In the genomic region with DNA sequence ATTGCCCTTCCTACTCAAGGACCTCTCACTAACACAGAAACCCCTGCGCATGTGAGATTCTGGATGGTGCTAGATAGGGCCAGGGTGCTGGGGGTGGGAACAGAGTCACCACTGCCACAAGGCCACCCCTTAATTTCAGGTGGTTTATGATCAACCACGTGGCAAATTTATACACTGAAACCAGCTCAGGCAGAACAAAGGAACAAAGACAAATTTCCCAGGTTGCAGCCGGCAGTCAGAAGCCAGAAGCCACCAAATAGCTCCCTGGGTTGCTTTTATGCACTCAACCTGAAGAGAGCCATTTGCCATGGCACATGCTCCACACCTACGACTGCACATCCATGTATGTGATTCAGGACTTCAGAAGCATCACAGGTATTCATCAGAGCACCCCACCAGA, we compare ENCODE assay signal across 8 cellular contexts. TPM values are rescaled to one million over a fixed set of nuclear protein-coding genes. Genes with fewer than 3 reads are reported as not detected.
A peak's percentile ranks its signal among the peaks of the same experiment; 100 is the strongest.
DNase-seq lines count a peak whose midpoint lies in the region; ATAC-seq and TF ChIP-seq lines count a peak whose summit lies in the region.

No MANE protein-coding gene starts in this region.

- no peak overlapping the region for H3K23ac ChIP-seq in neuronal stem cell (ENCODE audit: low read depth, low read length, poor library complexity)

- H3K4me1 ChIP-seq in RWPE2 (ENCODE audit: insufficient read depth, poor library complexity, severe bottlenecking): peaks cover 43% of the 10 kb centered on the region
- H3K4me1 ChIP-seq in neuronal stem cell (ENCODE audit: control insufficient read depth in 2 of 2, insufficient read depth in 1 of 2, low read depth in 1 of 2, low read length in 2 of 2): peaks cover 10 to 25% of the 10 kb centered on the region in 2 donors

- H2BK5ac ChIP-seq in neuronal stem cell (ENCODE audit: low read length): no peak overlapping the region

- no peaks in the 10 kb centered on the region for H3K79me1 ChIP-seq in neuronal stem cell (ENCODE audit: low read depth, low read length)

- peaks cover 0 to 4% (median 0%) of the 10 kb centered on the region in 3 donors for H3K36me3 Mint-ChIP-seq in immature natural killer cell

- intact Hi-C loops in Right ventricle myocardium inferior (cut with DNase I): loop anchor here (5.0 kb wide), 1 partner anchor 52 kb away; no protein-coding TSS in a partner anchor

- no peak overlapping the region for H3K4me2 ChIP-seq in neuronal stem cell (ENCODE audit: insufficient read depth, low read length, poor library complexity, severe bottlenecking)

- H3K9ac ChIP-seq in neuronal stem cell (ENCODE audit: low read depth, low read length, poor library complexity): no peak overlapping the region

- no peak overlapping the region for H2AK5ac ChIP-seq in neuronal stem cell (ENCODE audit: low read depth, low read length)

- DNase-seq in RWPE2 (ENCODE audit: low spot score) (no peak), immature natural killer cell (peak; percentile 78 to 81 (median 78)), Right ventricle myocardium inferior (ENCODE audit: missing footprints) (no peak), amygdala (lab: John Stamatoyannopoulos, UW) (no peak), foreskin melanocyte (no peak), neuronal stem cell (ENCODE audit: low spot score) (no peak)

- H3K4me3 ChIP-seq in RWPE2 (ENCODE audit: severe bottlenecking) (no peak overlapping the region), neuronal stem cell (ENCODE audit: low read length in 2 of 2) (no peak overlapping the region)

- H2BK15ac ChIP-seq in neuronal stem cell (ENCODE audit: low read length): no peak overlapping the region

- no peak overlapping the region for H4K8ac ChIP-seq in neuronal stem cell (ENCODE audit: low read depth, low read length)

- H3K9me3 ChIP-seq in RWPE2 (ENCODE audit: severe bottlenecking) (no peaks in the 10 kb centered on the region), neuronal stem cell (replicated peaks in 1 of 2; ENCODE audit: control insufficient read depth in 2 of 2, insufficient read depth in 1 of 2, low read depth in 1 of 2, low read length in 2 of 2) (peaks cover 0 to 4% of the 10 kb centered on the region in 2 donors)

- H4K91ac ChIP-seq in neuronal stem cell (ENCODE audit: low read depth, low read length, poor library complexity): no peak overlapping the region

- peak overlapping the region; percentile 88 to 100 (median 97) for H3K4me3 Mint-ChIP-seq in immature natural killer cell

- peak; percentile 33 for ATAC-seq in GM18867 (IDR thresholded peaks at IDR 0.05; ENCODE audit: unreplicated experiment)
- peak; percentile 21 for ATAC-seq in HG02642 (IDR thresholded peaks at IDR 0.05; ENCODE audit: poor library complexity, unreplicated experiment)
- no peak for ATAC-seq in RWPE2 (ENCODE audit: low read depth)
- no peak for ATAC-seq in Right ventricle myocardium inferior

- H3K36me3 ChIP-seq in RWPE2 (ENCODE audit: low read depth) (no peaks in the 10 kb centered on the region), neuronal stem cell (replicated peaks in 1 of 2; ENCODE audit: control insufficient read depth in 2 of 2, insufficient read depth in 2 of 2, low read length in 2 of 2) (peaks cover 0 to 10% of the 10 kb centered on the region in 2 donors)

- no peak overlapping the region for H2BK120ac ChIP-seq in neuronal stem cell (ENCODE audit: low read depth, low read length)

- H3K27ac Mint-ChIP-seq in immature natural killer cell: peak overlapping the region; percentile 92 to 99 (median 95)

- peaks cover 13 to 29% (median 16%) of the 10 kb centered on the region in 3 donors for H3K27me3 Mint-ChIP-seq in immature natural killer cell (ENCODE audit: low read depth in 3 of 3)

- no peak overlapping the region for H2AFZ ChIP-seq in neuronal stem cell (ENCODE audit: low read length)

- no peak overlapping the region for H3K4ac ChIP-seq in neuronal stem cell (ENCODE audit: low read length)

- H3K9me3 Mint-ChIP-seq in immature natural killer cell: no peaks in the 10 kb centered on the region

- WGBS in neuronal stem cell (ENCODE audit: extremely low coverage in 2 of 2, insufficient read length in 2 of 2, insufficient replicate concordance in 1 of 2), 2 donors: no CpG with 5 or more reads among the region's 4 CpGs

- H3K27ac ChIP-seq in RWPE2 (ENCODE audit: poor library complexity, severe bottlenecking) (peak overlapping the region; percentile 96), neuronal stem cell (replicated peaks; ENCODE audit: low read length) (no peak overlapping the region)

- H3K4me1 Mint-ChIP-seq in immature natural killer cell: peaks cover 83 to 88% of the 10 kb centered on the region in 2 donors

- TF ChIP-seq CTCF in RWPE2 (IDR thresholded peaks at IDR 0.05; ENCODE audit: poor library complexity, severe bottlenecking): no peak

- H3K27me3 ChIP-seq in RWPE2 (ENCODE audit: insufficient read depth, poor library complexity, severe bottlenecking): no peaks in the 10 kb centered on the region
- peaks cover 2 to 17% (median 12%) of the 10 kb centered on the region in 3 experiments for H3K27me3 ChIP-seq in neuronal stem cell (ENCODE audit: control insufficient read depth in 3 of 3, insufficient read depth in 3 of 3, low read depth in 1 of 3, low read length in 3 of 3)

- H3K18ac ChIP-seq in neuronal stem cell (ENCODE audit: low read length): no peak overlapping the region

- no peak overlapping the region for H3K14ac ChIP-seq in neuronal stem cell (ENCODE audit: low read length)

- no peak overlapping the region for H2BK12ac ChIP-seq in neuronal stem cell (ENCODE audit: low read length)

RNA-seq across cellular contexts. Expression of a gene that starts 2.5 kb away (rescaled TPM):
- polyA plus RNA-seq in immature natural killer cell: 100 to 1,000 TPM in 1 of 3 donors, 10 to 100 TPM in 2; 54.0 to 119 (median 57.9) TPM
- 23.1 TPM for total RNA-seq in Right ventricle myocardium inferior
- polyA plus RNA-seq in neuronal stem cell (2013, experiment 1 of 2): 38.1 TPM
- polyA plus RNA-seq in neuronal stem cell (2013, experiment 2 of 2): 37.8 TPM

Comparison
In these comparisons a context has a peak if more than half of its experiments do, and no peak if none do; other contexts are left out.
1. ATAC-seq: peak in GM18867 (single experiment) and HG02642 (single experiment); none in RWPE2 (single experiment) and Right ventricle myocardium inferior (single experiment).
2. DNase-seq: peak in immature natural killer cell (3 of 3); none in RWPE2 (single experiment), Right ventricle myocardium inferior (single experiment), amygdala (0 of 56), foreskin melanocyte (single experiment) and neuronal stem cell (single experiment).